ENCODE assay signal across 7 cellular contexts in the genomic region with DNA sequence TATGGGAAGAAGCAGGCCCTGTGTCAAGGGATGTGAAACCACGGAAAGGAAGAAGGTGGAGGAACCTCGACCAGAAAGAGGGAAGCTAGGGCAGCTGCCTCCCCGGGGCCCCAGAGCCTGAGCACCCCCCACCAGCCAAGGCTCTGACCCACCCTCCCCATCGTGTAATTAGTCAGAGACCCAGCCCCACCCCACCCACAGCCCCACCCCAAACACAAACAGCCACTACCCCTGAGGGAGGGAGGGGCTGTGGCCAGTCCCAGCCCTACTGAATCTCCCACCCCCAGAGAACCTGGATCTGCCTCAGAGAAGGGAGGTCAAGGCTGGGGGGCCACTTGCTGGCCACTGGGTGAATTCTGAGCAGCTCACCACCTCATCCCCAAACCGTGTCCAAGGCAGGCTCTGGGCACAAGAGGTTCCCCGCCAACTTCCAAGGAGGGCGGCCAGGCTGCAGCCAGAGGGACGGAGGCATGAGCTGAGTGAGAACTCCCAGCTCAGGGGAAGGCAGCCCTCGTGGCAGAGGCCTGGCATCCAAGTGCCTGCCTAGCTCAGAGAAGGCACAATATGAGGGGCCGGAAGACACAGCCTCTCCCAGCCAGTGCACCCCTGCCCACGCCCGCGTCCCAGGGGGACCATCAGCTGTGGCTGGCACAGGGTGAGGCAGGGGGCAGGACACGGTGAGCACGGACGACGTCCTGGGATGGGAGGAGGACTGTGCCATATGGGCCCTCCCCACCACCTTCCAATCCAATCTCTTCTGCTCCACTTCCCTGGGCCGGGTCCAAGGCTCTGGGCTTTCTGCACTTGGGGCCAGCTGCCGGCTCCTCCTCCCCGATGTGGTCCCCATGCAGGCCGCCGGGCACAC. TPM values are rescaled to one million over a fixed set of nuclear protein-coding genes. Genes with fewer than 3 reads are reported as not detected.
DNase-seq lines count a peak whose midpoint lies in the region; ATAC-seq, FAIRE-seq and TF ChIP-seq lines count a peak whose summit lies in the region.

No MANE protein-coding gene starts in this region.

- H4K20me1 ChIP-seq in IMR-90 (ENCODE audit: insufficient read depth, low read length): peaks cover 65% of the 10 kb centered on the region
- peaks cover 7% of the 10 kb centered on the region for H4K20me1 ChIP-seq in keratinocyte (ENCODE audit: control insufficient read depth, extremely low read depth, insufficient read depth, low read length)

- H3K4me2 ChIP-seq in IMR-90 (ENCODE audit: low read depth, low read length) (peak overlapping the region; percentile 65), keratinocyte (ENCODE audit: control insufficient read depth, extremely low read depth, insufficient read depth, low read depth, low read length) (peak overlapping the region; percentile 95)

- peak overlapping the region; percentile 53 for H2AFZ ChIP-seq in IMR-90 (replicated peaks; ENCODE audit: low read length, poor library complexity)
- H2AFZ ChIP-seq in keratinocyte (ENCODE audit: control insufficient read depth, low read length): no peak overlapping the region

- TF ChIP-seq POLR2A in IMR-90 (IDR thresholded peaks at IDR 0.05; ENCODE audit: low read depth, low read length): no peak

- peak overlapping the region; percentile 97 for H4K91ac ChIP-seq in IMR-90 (ENCODE audit: insufficient read depth, low read depth, low read length)

- H3K4me3 ChIP-seq in IMR-90 (ENCODE audit: insufficient read depth, low read depth, low read length) (peak overlapping the region; percentile 5; the same call in 1 of the 2 replicates), adipocyte (ENCODE audit: low read length) (peak overlapping the region; percentile 82), keratinocyte (ENCODE audit: control insufficient read depth in 2 of 3, extremely low read depth in 1 of 3, insufficient read depth in 2 of 3, low read depth in 1 of 3, low read length in 3 of 3) (peak overlapping the region; percentile 9 to 65 (median 61)), thoracic aorta (peak overlapping the region; percentile 96)

- no TSS peak for BruUV-seq in IMR-90 (replicated peaks; lab: Mats Ljungman, UMichigan)

- H2BK5ac ChIP-seq in IMR-90 (ENCODE audit: low read depth, low read length, poor library complexity, severe bottlenecking): peak overlapping the region; percentile 95

- TF ChIP-seq CTCF in IMR-90 (conservative IDR thresholded peaks at IDR 0.05; ENCODE audit: low read depth, low read length) (no peak), keratinocyte (optimal IDR thresholded peaks at IDR 0.05 in 1 of 3, IDR thresholded peaks at IDR 0.05 in 1 of 3, conservative IDR thresholded peaks at IDR 0.05 in 1 of 3; ENCODE audit: extremely low read depth in 1 of 3, insufficient read depth in 2 of 3, low read length in 3 of 3) (no peak), thoracic aorta (IDR thresholded peaks at IDR 0.05) (no peak)

- H4K5ac ChIP-seq in IMR-90 (ENCODE audit: low read depth, low read length): peak overlapping the region; percentile 79

- ATAC-seq in IMR-90 (ENCODE audit: low read depth): no peak
- ATAC-seq in thoracic aorta (ENCODE audit: insufficient number of reproducible peaks, low FRiP score, low read depth): no peak
- no peak for ATAC-seq in HG03354 (IDR thresholded peaks at IDR 0.05; ENCODE audit: poor library complexity, severe bottlenecking, unreplicated experiment)

- no peak for TF ChIP-seq RAD21 in IMR-90 (IDR thresholded peaks at IDR 0.05; ENCODE audit: low read length)

- H4K8ac ChIP-seq in IMR-90 (ENCODE audit: low read depth in 2 of 2, low read length in 2 of 2): peak overlapping the region; percentile 71 to 92

- H2BK120ac ChIP-seq in IMR-90 (ENCODE audit: low read depth, low read length): peak overlapping the region; percentile 91

- H3K9ac ChIP-seq in IMR-90 (ENCODE audit: low read depth, low read length) (peak overlapping the region; percentile 81), adipocyte (ENCODE audit: low read length) (peak overlapping the region; percentile 99), keratinocyte (ENCODE audit: control insufficient read depth, extremely low read depth, insufficient read depth, low read length) (peak overlapping the region; percentile 83)

- DNase-seq in IMR-90: no peak
- DNase-seq in adipocyte (ENCODE audit: low read depth): peak; percentile 47
- DNase-seq in keratinocyte (ENCODE audit: low read depth, low spot score): no peak
- no peak for DNase-seq in thoracic aorta (ENCODE audit: low spot score)
- no peak for DNase-seq in stimulated activated naive CD4-positive, alpha-beta T cell treated with Interleukin-2 at 50 U/mL for 16 hours (lab: John Stamatoyannopoulos, UW)
- no peak for DNase-seq in NCI-H2227 treated with DMSO at 0.1 percent for 48 hours (lab: John Stamatoyannopoulos, UW)

- peak overlapping the region; percentile 99 for H3K4ac ChIP-seq in IMR-90 (ENCODE audit: low read depth, low read length)

- dilution Hi-C loops in IMR-90 (cut with HindIII; ENCODE audit: low sequenced_read_pairs, unreplicated experiment) (no loop called here), keratinocyte (cut with MboI; ENCODE audit: extremely low pct_ligation_motif_present, low sequenced_read_pairs) (no loop called here)

- H3K36me3 ChIP-seq in IMR-90 (ENCODE audit: control insufficient read depth, insufficient read depth, low read length) (peaks cover 24% of the 10 kb centered on the region; the same call in 1 of the 2 replicates), adipocyte (ENCODE audit: control insufficient read depth, insufficient read depth, low read length, severe bottlenecking) (peaks cover 5% of the 10 kb centered on the region), keratinocyte (ENCODE audit: control insufficient read depth in 2 of 2, extremely low read depth in 1 of 2, insufficient read depth in 2 of 2, low read length in 2 of 2) (peaks cover 0 to 2% of the 10 kb centered on the region in 2 experiments), thoracic aorta (no peaks in the 10 kb centered on the region)

- H3K9me3 ChIP-seq in IMR-90 (ENCODE audit: control insufficient read depth, insufficient read depth, low read length) (no peaks in the 10 kb centered on the region), adipocyte (ENCODE audit: control insufficient read depth, low read length) (no peaks in the 10 kb centered on the region), keratinocyte (ENCODE audit: control insufficient read depth, low read depth, low read length) (no peaks in the 10 kb centered on the region), thoracic aorta (no peaks in the 10 kb centered on the region)

- peaks cover 0 to 44% of the 10 kb centered on the region in 2 experiments; a peak in 2 of 4 replicates for H3K79me1 ChIP-seq in IMR-90 (ENCODE audit: low read depth in 1 of 2, low read length in 2 of 2)

- peak overlapping the region; percentile 89 for H3K23ac ChIP-seq in IMR-90 (ENCODE audit: low read depth, low read length)

- H3K27ac ChIP-seq in IMR-90 (ENCODE audit: insufficient read depth, low read length) (peak overlapping the region; percentile 96), keratinocyte (ENCODE audit: control insufficient read depth, insufficient read depth, low read length) (peak overlapping the region; percentile 86), thoracic aorta (peak overlapping the region; percentile 90 to 95)

- in situ Hi-C loops in IMR-90 (cut with MboI; ENCODE audit: low sequenced_read_pairs): no loop called here

- intact Hi-C loops in IMR-90 (cut with micrococcal nuclease): loop anchor here (5.0 kb wide), 1 partner anchor 32 kb away; the partner anchor contains the start of gene MAPK11

- CTCF ChIA-PET in IMR-90 (lab: Yijun Ruan, JAX): interaction anchor here (0.6 kb wide), 1 partner anchor 28 kb away, joined by 3 read pairs; no protein-coding TSS in a partner anchor

- H3K27me3 ChIP-seq in IMR-90 (ENCODE audit: control insufficient read depth, insufficient read depth, low read length) (no peaks in the 10 kb centered on the region), adipocyte (replicated peaks; ENCODE audit: control insufficient read depth, insufficient read depth, low read length) (no peaks in the 10 kb centered on the region), keratinocyte (ENCODE audit: control insufficient read depth, extremely low read depth, insufficient read depth, low read length) (peaks cover under 1% of the 10 kb centered on the region), thoracic aorta (replicated peaks; ENCODE audit: insufficient read depth) (no peaks in the 10 kb centered on the region)

- peak overlapping the region; percentile 47 for H2BK20ac ChIP-seq in IMR-90 (ENCODE audit: low read depth, low read length)

- peak overlapping the region; percentile 68 for H3K18ac ChIP-seq in IMR-90 (ENCODE audit: low read depth, low read length)

- peaks cover 22% of the 10 kb centered on the region for H3K9me1 ChIP-seq in IMR-90 (ENCODE audit: insufficient read depth, low read length)
- peaks cover 5% of the 10 kb centered on the region for H3K9me1 ChIP-seq in keratinocyte (ENCODE audit: control insufficient read depth, extremely low read depth, insufficient read depth, low read length)

- WGBS in IMR-90 (ENCODE audit: extremely low coverage in 2 of 2, insufficient read length in 1 of 2), 2 experiments: 82% methylated on average over 2 of the region's 22 CpGs; no CpG with 5 or more reads in 1 of the 2 experiments

- POLR2A ChIA-PET in IMR-90 (lab: Charles Lee; ENCODE audit: unreplicated experiment): interaction anchor here (1.2 kb wide), 1 partner anchor 10 kb away, joined by 6 read pairs; no protein-coding TSS in a partner anchor

- H2BK15ac ChIP-seq in IMR-90 (ENCODE audit: low read depth, low read length): peak overlapping the region; percentile 65; the same call in 1 of the 3 replicates

- H3K14ac ChIP-seq in IMR-90 (replicated peaks; ENCODE audit: low read depth, low read length): peak overlapping the region; percentile 95

- peaks cover 69% of the 10 kb centered on the region for H3K4me1 ChIP-seq in IMR-90 (ENCODE audit: control insufficient read depth, insufficient read depth, low read length)
- peaks cover 51% of the 10 kb centered on the region for H3K4me1 ChIP-seq in adipocyte (ENCODE audit: control insufficient read depth, insufficient read depth, low read length)
- peaks cover 56% of the 10 kb centered on the region for H3K4me1 ChIP-seq in keratinocyte (ENCODE audit: control insufficient read depth, extremely low read depth, insufficient read depth, low read length)
- peaks cover 61 to 84% of the 10 kb centered on the region in 2 donors for H3K4me1 ChIP-seq in thoracic aorta (ENCODE audit: control insufficient read depth in 1 of 2, low read depth in 2 of 2)

- peak overlapping the region; percentile 99 for H2AK5ac ChIP-seq in IMR-90 (ENCODE audit: low read depth, low read length)

- H3K79me2 ChIP-seq in keratinocyte (ENCODE audit: control insufficient read depth, insufficient read depth, low read length): peaks cover 64% of the 10 kb centered on the region

- peak overlapping the region; percentile 78 for H3K56ac ChIP-seq in IMR-90 (ENCODE audit: extremely low read depth, insufficient read depth, low read length)

- H2AK9ac ChIP-seq in IMR-90 (replicated peaks; ENCODE audit: low read depth, low read length, poor library complexity): peak overlapping the region; percentile 95

- FAIRE-seq in keratinocyte (lab: Jason Lieb, UNC): peak; percentile 20

RNA-seq across cellular contexts. Expression of gene PLXNB2, which starts 2.7 kb away (rescaled TPM):
- total RNA-seq in IMR-90 (2012; rRNA removed): 73.1 and 84.7 TPM in 2 replicates
- polyA plus RNA-seq in IMR-90 (2012; rRNA removed): 202 and 220 TPM in 2 replicates
- polyA plus RNA-seq in IMR-90 (2012; cell fraction: cytosol; rRNA removed): 120 and 220 TPM in 2 replicates
- 452 and 943 TPM in 2 replicates for polyA plus RNA-seq in IMR-90 (2012; cell fraction: nucleus; rRNA removed; ENCODE audit: low replicate concordance)
- 44.3 to 90.3 TPM (median 66.2 TPM) in 3 replicates for polyA plus RNA-seq in keratinocyte
- polyA plus RNA-seq in keratinocyte (2011; ENCODE audit: low read depth): 123 TPM
- 21.3 and 35.3 TPM in 2 replicates for polyA plus RNA-seq in keratinocyte (2011; cell fraction: cytosol; rRNA removed)
- 208 and 264 TPM in 2 replicates for polyA plus RNA-seq in keratinocyte (2011; cell fraction: nucleus; rRNA removed)
- 81.4 and 94.0 TPM in 2 replicates for polyA plus RNA-seq in keratinocyte (2012; ENCODE audit: low replicate concordance)
- polyA minus RNA-seq in keratinocyte: 131 to 309 TPM (median 181 TPM) in 3 replicates
- polyA minus RNA-seq in keratinocyte (2011; cell fraction: cytosol; rRNA and poly(A)+ RNA removed): 135 TPM
- polyA minus RNA-seq in keratinocyte (2011; cell fraction: nucleus; rRNA and poly(A)+ RNA removed): 352 and 408 TPM in 2 replicates
- total RNA-seq in thoracic aorta: 100 to 1,000 TPM; 169 to 218 TPM

RNA-seq across cellular contexts. Expression of gene DENND6B, which starts 22.1 kb away (rescaled TPM):
- total RNA-seq in IMR-90 (2012; rRNA removed): 0.36 and 0.56 TPM in 2 replicates
- polyA plus RNA-seq in IMR-90 (2012; rRNA removed): 4.9 and 5.3 TPM in 2 replicates
- polyA plus RNA-seq in IMR-90 (2012; cell fraction: cytosol; rRNA removed): 3.0 and 4.6 TPM in 2 replicates
- 15.5 and 36.4 TPM in 2 replicates for polyA plus RNA-seq in IMR-90 (2012; cell fraction: nucleus; rRNA removed; ENCODE audit: low replicate concordance)
- 0.94 to 3.1 TPM (median 1.4 TPM) in 3 replicates for polyA plus RNA-seq in keratinocyte
- polyA plus RNA-seq in keratinocyte (2011; ENCODE audit: low read depth): 1.2 TPM
- polyA plus RNA-seq in keratinocyte (2011; cell fraction: cytosol; rRNA removed): 1.2 and 2.1 TPM in 2 replicates
- polyA plus RNA-seq in keratinocyte (2011; cell fraction: nucleus; rRNA removed): 11.3 and 18.0 TPM in 2 replicates
- 1.0 and 3.2 TPM in 2 replicates for polyA plus RNA-seq in keratinocyte (2012; ENCODE audit: low replicate concordance)
- polyA minus RNA-seq in keratinocyte: 0.93 to 2.4 TPM (median 1.1 TPM) in 3 replicates
- polyA minus RNA-seq in keratinocyte (2011; cell fraction: cytosol; rRNA and poly(A)+ RNA removed): 2.1 TPM
- polyA minus RNA-seq in keratinocyte (2011; cell fraction: nucleus; rRNA and poly(A)+ RNA removed): 3.7 and 5.8 TPM in 2 replicates
- total RNA-seq in thoracic aorta: 1 to 10 TPM; 4.2 to 6.0 TPM

RNA-seq across cellular contexts. Expression of gene MAPK11, which starts 34.6 kb away (rescaled TPM):
- 7.5 and 8.1 TPM in 2 replicates for total RNA-seq in IMR-90 (2012; rRNA removed)
- 14.4 and 16.6 TPM in 2 replicates for polyA plus RNA-seq in IMR-90 (2012; rRNA removed)
- 11.1 and 14.2 TPM in 2 replicates for polyA plus RNA-seq in IMR-90 (2012; cell fraction: cytosol; rRNA removed)
- polyA plus RNA-seq in IMR-90 (2012; cell fraction: nucleus; rRNA removed; ENCODE audit: low replicate concordance): 42.0 and 90.5 TPM in 2 replicates
- 3.4 to 12.6 TPM (median 4.6 TPM) in 3 replicates for polyA plus RNA-seq in keratinocyte
- polyA plus RNA-seq in keratinocyte (2011; ENCODE audit: low read depth): 2.1 TPM
- polyA plus RNA-seq in keratinocyte (2011; cell fraction: cytosol; rRNA removed): 4.8 and 9.8 TPM in 2 replicates
- polyA plus RNA-seq in keratinocyte (2011; cell fraction: nucleus; rRNA removed): 17.4 and 26.6 TPM in 2 replicates
- polyA plus RNA-seq in keratinocyte (2012; ENCODE audit: low replicate concordance): 4.3 and 6.8 TPM in 2 replicates
- polyA minus RNA-seq in keratinocyte: 6.5 to 11.9 TPM (median 11.8 TPM) in 3 replicates
- polyA minus RNA-seq in keratinocyte (2011; cell fraction: cytosol; rRNA and poly(A)+ RNA removed): 13.4 TPM
- polyA minus RNA-seq in keratinocyte (2011; cell fraction: nucleus; rRNA and poly(A)+ RNA removed): 8.3 and 9.3 TPM in 2 replicates
- 1 to 10 TPM; 5.8 to 8.8 TPM for total RNA-seq in thoracic aorta

RNA-seq across cellular contexts. Expression of gene PPP6R2, which starts 38.4 kb away (rescaled TPM):
- 49.4 and 51.6 TPM in 2 replicates for total RNA-seq in IMR-90 (2012; rRNA removed)
- 46.9 and 49.2 TPM in 2 replicates for polyA plus RNA-seq in IMR-90 (2012; rRNA removed)
- 42.4 and 51.0 TPM in 2 replicates for polyA plus RNA-seq in IMR-90 (2012; cell fraction: cytosol; rRNA removed)
- 130 and 243 TPM in 2 replicates for polyA plus RNA-seq in IMR-90 (2012; cell fraction: nucleus; rRNA removed; ENCODE audit: low replicate concordance)
- 19.8 to 29.7 TPM (median 23.2 TPM) in 3 replicates for polyA plus RNA-seq in keratinocyte
- polyA plus RNA-seq in keratinocyte (2011; ENCODE audit: low read depth): 11.6 TPM
- 13.3 and 28.8 TPM in 2 replicates for polyA plus RNA-seq in keratinocyte (2011; cell fraction: cytosol; rRNA removed)
- 38.8 and 54.6 TPM in 2 replicates for polyA plus RNA-seq in keratinocyte (2011; cell fraction: nucleus; rRNA removed)
- 20.6 and 25.0 TPM in 2 replicates for polyA plus RNA-seq in keratinocyte (2012; ENCODE audit: low replicate concordance)
- 28.0 to 48.1 TPM (median 40.1 TPM) in 3 replicates for polyA minus RNA-seq in keratinocyte
- 31.7 TPM for polyA minus RNA-seq in keratinocyte (2011; cell fraction: cytosol; rRNA and poly(A)+ RNA removed)
- 29.2 and 36.5 TPM in 2 replicates for polyA minus RNA-seq in keratinocyte (2011; cell fraction: nucleus; rRNA and poly(A)+ RNA removed)
- total RNA-seq in thoracic aorta: 10 to 100 TPM; 61.2 to 73.6 TPM

RNA-seq across cellular contexts. Expression of gene MAPK12, which starts 43.3 kb away (rescaled TPM):
- 35.6 and 41.0 TPM in 2 replicates for total RNA-seq in IMR-90 (2012; rRNA removed)
- polyA plus RNA-seq in IMR-90 (2012; rRNA removed): 56.3 and 59.9 TPM in 2 replicates
- 42.8 and 49.5 TPM in 2 replicates for polyA plus RNA-seq in IMR-90 (2012; cell fraction: cytosol; rRNA removed)
- polyA plus RNA-seq in IMR-90 (2012; cell fraction: nucleus; rRNA removed; ENCODE audit: low replicate concordance): 269 and 452 TPM in 2 replicates
- 10.1 to 17.9 TPM (median 11.1 TPM) in 3 replicates for polyA plus RNA-seq in keratinocyte
- 5.9 TPM for polyA plus RNA-seq in keratinocyte (2011; ENCODE audit: low read depth)
- 6.1 and 11.8 TPM in 2 replicates for polyA plus RNA-seq in keratinocyte (2011; cell fraction: cytosol; rRNA removed)
- 41.3 and 53.1 TPM in 2 replicates for polyA plus RNA-seq in keratinocyte (2011; cell fraction: nucleus; rRNA removed)
- polyA plus RNA-seq in keratinocyte (2012; ENCODE audit: low replicate concordance): 4.9 and 11.0 TPM in 2 replicates
- polyA minus RNA-seq in keratinocyte: 10.4 to 14.4 TPM (median 13.0 TPM) in 3 replicates
- polyA minus RNA-seq in keratinocyte (2011; cell fraction: cytosol; rRNA and poly(A)+ RNA removed): 17.8 TPM
- 16.7 and 19.8 TPM in 2 replicates for polyA minus RNA-seq in keratinocyte (2011; cell fraction: nucleus; rRNA and poly(A)+ RNA removed)
- total RNA-seq in thoracic aorta: 10 to 100 TPM in 1 of 2 donors, 1 to 10 TPM in 1; 8.9 to 10.4 TPM

Comparison
In these comparisons a context has a peak if more than half of its experiments do, and no peak if none do; other contexts are left out.
1. H3K4me3 ChIP-seq: peak in every context shown above with its lines; median percentile 96 in thoracic aorta; 82 in adipocyte; 61 in keratinocyte; 5 in IMR-90.